ENCODE assay signal across 2 cellular contexts in the genomic region with DNA sequence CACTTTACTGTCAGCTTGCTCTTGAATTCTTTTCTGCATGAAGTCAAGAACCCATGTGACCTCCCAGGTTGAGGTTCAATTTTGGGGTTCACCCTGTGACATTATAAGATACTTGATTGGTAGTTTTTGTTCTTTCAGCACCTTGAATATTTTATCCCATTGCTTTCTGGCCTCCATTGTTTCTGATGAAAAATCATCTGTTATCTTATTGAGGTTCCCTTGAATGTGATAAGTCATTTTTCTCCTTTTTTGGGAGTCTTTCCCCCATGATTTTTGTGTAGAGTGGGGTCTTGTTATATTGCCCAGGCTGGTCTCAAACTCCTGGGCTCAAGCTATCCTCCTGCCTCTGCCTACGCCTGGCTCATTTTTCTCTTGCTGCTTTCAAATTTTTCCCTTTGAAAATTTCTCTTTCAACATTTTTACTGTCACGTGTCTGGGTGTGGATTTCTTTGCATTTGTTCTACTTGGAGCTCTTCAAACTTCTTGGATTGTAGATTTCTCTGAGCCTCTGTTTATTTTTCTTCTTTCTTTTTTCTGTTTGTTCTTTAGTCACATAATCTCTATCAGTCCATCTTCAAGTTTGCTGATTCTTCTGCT.
A peak's percentile ranks its signal among the peaks of the same experiment; 100 is the strongest.
TF ChIP-seq lines count a peak whose summit lies in the region.

No MANE protein-coding gene starts in this region.

TF ChIP-seq in HCT116, 20 proteins besides CTCF, POLR2A, EP300 and RAD21 (continued from another document):
- TF ChIP-seq, protein P1, sequence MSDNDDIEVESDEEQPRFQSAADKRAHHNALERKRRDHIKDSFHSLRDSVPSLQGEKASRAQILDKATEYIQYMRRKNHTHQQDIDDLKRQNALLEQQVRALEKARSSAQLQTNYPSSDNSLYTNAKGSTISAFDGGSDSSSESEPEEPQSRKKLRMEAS (IDR thresholded peaks at IDR 0.05), result no peak
- TF ChIP-seq CBX3 (IDR thresholded peaks at IDR 0.05; ENCODE audit: low read depth), result 0 out of 2 replicates have a peak, but pooled peaks have one; percentile 37
- no peak for TF ChIP-seq YY1 (IDR thresholded peaks at IDR 0.05; ENCODE audit: extremely low read depth, insufficient replicate concordance, low read depth, low read length)
- TF ChIP-seq ZFX (IDR thresholded peaks at IDR 0.05), result no peak

TF ChIP-seq in K562, 482 proteins besides CTCF, POLR2A, EP300 and RAD21 (continued from another document):
- 0 out of 2 replicates have a peak, but pooled peaks have one; percentile 32 for TF ChIP-seq TRIM28 (IDR thresholded peaks at IDR 0.05)
- peak; percentile 40; the same call in 1 of the 2 replicates for TF ChIP-seq CBX5 (IDR thresholded peaks at IDR 0.05; ENCODE audit: borderline replicate concordance, low read depth)
